Comparison of ENCODE assay signal across 8 cellular contexts in the genomic region with DNA sequence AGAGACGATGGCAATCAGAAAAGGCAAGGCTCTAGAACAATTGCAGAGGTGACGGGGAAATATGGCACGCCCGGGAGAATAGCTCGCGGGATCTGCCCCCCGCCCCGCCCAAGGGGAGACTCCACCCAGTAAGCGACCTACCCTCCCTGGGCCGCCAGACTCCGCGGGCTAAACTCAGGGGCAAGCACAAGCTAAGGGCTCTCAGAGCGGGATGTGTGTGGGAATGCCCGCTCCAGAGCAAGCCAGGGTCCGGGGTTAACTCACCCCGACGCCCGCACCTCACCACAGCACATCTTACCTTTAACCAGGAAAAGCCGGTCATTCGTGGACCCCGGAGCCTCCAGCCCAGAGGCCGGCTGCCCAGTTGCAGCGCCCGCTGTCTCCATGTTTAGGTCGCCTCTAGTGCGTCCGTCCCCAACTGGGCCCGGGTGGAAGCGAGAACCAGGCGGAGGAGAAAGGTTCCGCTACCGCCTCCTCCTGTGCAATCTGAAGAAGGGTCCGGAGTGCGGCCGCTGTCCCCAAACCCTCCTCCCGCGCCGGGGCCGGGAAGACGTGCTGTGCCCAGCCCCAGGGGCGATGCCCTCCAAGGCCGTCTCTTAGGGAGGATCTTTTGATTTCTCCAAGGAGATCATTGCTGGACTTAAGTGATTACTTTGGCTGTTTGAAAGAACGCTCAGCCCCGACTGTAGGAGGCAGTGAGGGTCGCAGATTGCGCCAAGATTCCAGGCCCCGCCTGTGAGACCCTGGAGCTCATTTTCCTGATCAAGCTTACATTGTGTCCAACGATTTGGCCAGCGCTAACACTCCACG. TPM values are rescaled to one million over a fixed set of nuclear protein-coding genes. Genes with fewer than 3 reads are reported as not detected.
DNase-seq lines count a peak whose midpoint lies in the region; ATAC-seq, FAIRE-seq and TF ChIP-seq lines count a peak whose summit lies in the region.

A gene (minus strand): TSS at position 406 of the 810 bp plus-strand sequence. CDS start 20 bp downstream, at position 386.

- peaks cover 8% of the 10 kb centered on the region for H3K79me2 ChIP-seq in endothelial cell of umbilical vein (ENCODE audit: control insufficient read depth, insufficient read depth, low read length)

- peak in 1 of 2 donors; percentile 14 for TF ChIP-seq CTCF in endothelial cell of umbilical vein (IDR thresholded peaks at IDR 0.05; ENCODE audit: extremely low read depth in 1 of 2, insufficient read depth in 1 of 2, low read depth in 1 of 2, low read length in 2 of 2)

- peak within 1 kb of the TSS; percentile 94 for H3K27ac Mint-ChIP-seq in activated CD8-positive, alpha-beta T cell treated with anti-CD3 and anti-CD28 coated beads, Interleukin-2, amount 10 ng/mL, durations not matched to agents 7 days and 5 days

- peak; percentile 89 for ATAC-seq in GM19467 (IDR thresholded peaks at IDR 0.05; ENCODE audit: unreplicated experiment)
- ATAC-seq in activated CD8-positive, alpha-beta T cell treated with anti-CD3 and anti-CD28 coated beads, Interleukin-2, amount 10 ng/mL, durations not matched to agents 7 days and 5 days, result peak; percentile 96

- DNase-seq in HS-27A (ENCODE audit: low read depth) (peak; percentile 90), endothelial cell of umbilical vein (ENCODE audit: low read depth, low spot score) (peak; percentile 98)
- DNase-seq in activated CD8-positive, alpha-beta T cell treated with anti-CD3 and anti-CD28 coated beads, Interleukin-2, amount 10 ng/mL, durations not matched to agents 7 days and 5 days, result peak; percentile 92
- peak; percentile 97 for DNase-seq in stimulated activated CD8-positive, alpha-beta memory T cell treated with anti-CD3 and anti-CD28 coated beads, Interleukin-4, amount 100 ng/mL, for 48 hours
- no peak for DNase-seq in effector CD8-positive, alpha-beta T cell (lab: John Stamatoyannopoulos, UW)

- CTCF ChIA-PET in activated CD8-positive, alpha-beta T cell treated with anti-CD3 and anti-CD28 coated beads, Interleukin-2, amount 10 ng/mL, durations not matched to agents 7 days and 5 days (lab: Charles Lee), result interaction anchor here (0.8 to 6.5 kb wide), 16 partner anchors 7 to 749 kb away, joined by 3 to 68 read pairs (median 6); a partner anchor contains a TSS
- CTCF ChIA-PET in endothelial cell of umbilical vein (lab: Charles Lee), result interaction anchor here (0.8 to 5.3 kb wide), 10 partner anchors 8 to 434 kb away, joined by 3 to 62 read pairs (median 4); no protein-coding TSS in a partner anchor

- H3K4me2 ChIP-seq in BLaER1 (peak within 1 kb of the TSS; percentile 91), endothelial cell of umbilical vein (ENCODE audit: insufficient read depth, low read length) (peak within 1 kb of the TSS; percentile 94)

- POLR2A ChIA-PET in activated CD8-positive, alpha-beta T cell treated with anti-CD3 and anti-CD28 coated beads, Interleukin-2, amount 10 ng/mL, durations not matched to agents 7 days and 5 days (lab: Charles Lee), result interaction anchor here (0.5 to 1.6 kb wide), 16 partner anchors 8 to 441 kb away, joined by 3 to 8 read pairs (median 4); no protein-coding TSS in a partner anchor
- POLR2A ChIA-PET in endothelial cell of umbilical vein (lab: Charles Lee), result interaction anchor here (0.7 to 1.3 kb wide), 3 partner anchors 8 to 314 kb away, joined by 3 to 4 read pairs (median 4); no protein-coding TSS in a partner anchor

- H3K9me3 ChIP-seq in BLaER1, result no peaks in the 10 kb centered on the region
- H3K9me3 ChIP-seq in endothelial cell of umbilical vein (replicated peaks; ENCODE audit: control insufficient read depth, insufficient read depth, low read length), result no peaks in the 10 kb centered on the region
- H3K9me3 ChIP-seq in mucosa of rectum (ENCODE audit: control insufficient read depth in 2 of 2, low read length in 2 of 2), result no peaks in the 10 kb centered on the region

- no peaks in the 10 kb centered on the region for H4K20me1 ChIP-seq in BLaER1
- H4K20me1 ChIP-seq in endothelial cell of umbilical vein (replicated peaks; ENCODE audit: control insufficient read depth, extremely low read depth, insufficient read depth, low read length), result no peaks in the 10 kb centered on the region

- H3K4me3 ChIP-seq in BLaER1 (peak within 1 kb of the TSS; percentile 73), endothelial cell of umbilical vein (replicated peaks in 1 of 3; ENCODE audit: insufficient read depth in 1 of 3, low read depth in 1 of 3, low read length in 3 of 3) (peak within 1 kb of the TSS; percentile 70 to 89 (median 72)), mucosa of rectum (ENCODE audit: low read length in 2 of 2) (peak within 1 kb of the TSS; percentile 74 to 96)

- dilution Hi-C loops in endothelial cell of umbilical vein (cut with MboI; ENCODE audit: extremely low pct_ligation_motif_present, low sequenced_read_pairs), result no loop called here

- H3K9me3 Mint-ChIP-seq in activated CD8-positive, alpha-beta T cell treated with anti-CD3 and anti-CD28 coated beads, Interleukin-2, amount 10 ng/mL, durations not matched to agents 7 days and 5 days (ENCODE audit: insufficient read depth), result no peaks in the 10 kb centered on the region

- no peaks in the 10 kb centered on the region for H3K27me3 ChIP-seq in BLaER1
- no peaks in the 10 kb centered on the region for H3K27me3 ChIP-seq in endothelial cell of umbilical vein (ENCODE audit: control insufficient read depth in 2 of 2, insufficient read depth in 2 of 2, low read length in 2 of 2)
- peaks cover 2 to 6% of the 10 kb centered on the region in 2 donors for H3K27me3 ChIP-seq in mucosa of rectum (ENCODE audit: control insufficient read depth in 2 of 2, insufficient read depth in 2 of 2, low read length in 2 of 2)

- FAIRE-seq in endothelial cell of umbilical vein (lab: Jason Lieb, UNC), result peak; percentile 79

- H3K4me1 ChIP-seq in BLaER1 (peaks cover 18% of the 10 kb centered on the region), endothelial cell of umbilical vein (ENCODE audit: control insufficient read depth, extremely low read depth, insufficient read depth, low read length) (peaks cover 29% of the 10 kb centered on the region), mucosa of rectum (ENCODE audit: control insufficient read depth in 2 of 2, insufficient read depth in 2 of 2, low read length in 2 of 2) (peaks cover 8 to 9% of the 10 kb centered on the region in 2 donors)

- H3K9ac ChIP-seq in BLaER1 (peak within 1 kb of the TSS; percentile 80), endothelial cell of umbilical vein (replicated peaks; ENCODE audit: extremely low read depth, insufficient read depth, low read length) (peak within 1 kb of the TSS; percentile 88), mucosa of rectum (ENCODE audit: low read depth in 1 of 2, low read length in 2 of 2) (peak within 1 kb of the TSS; percentile 85 to 89)

- intact Hi-C loops in endothelial cell of umbilical vein (cut with micrococcal nuclease), result loop anchor here (1.0 to 10.0 kb wide), 6 partner anchors 57 to 811 kb away; no protein-coding TSS in a partner anchor

- no peaks in the 10 kb centered on the region for H3K9me1 ChIP-seq in endothelial cell of umbilical vein (replicated peaks; ENCODE audit: control insufficient read depth, extremely low read depth, insufficient read depth, low read length)

- peaks cover 12% of the 10 kb centered on the region for H3K36me3 Mint-ChIP-seq in activated CD8-positive, alpha-beta T cell treated with anti-CD3 and anti-CD28 coated beads, Interleukin-2, amount 10 ng/mL, durations not matched to agents 7 days and 5 days (ENCODE audit: low read depth)

- peak within 1 kb of the TSS; percentile 86 for H2AFZ ChIP-seq in endothelial cell of umbilical vein (ENCODE audit: low read depth, low read length)

- H3K27ac ChIP-seq in BLaER1 (peak within 1 kb of the TSS; percentile 70), endothelial cell of umbilical vein (ENCODE audit: insufficient read depth, low read depth, low read length) (peak within 1 kb of the TSS; percentile 94), mucosa of rectum (ENCODE audit: low read depth in 2 of 2, low read length in 2 of 2) (peak within 1 kb of the TSS; percentile 83)

- peak within 1 kb of the TSS; percentile 98 for H3K4me3 Mint-ChIP-seq in activated CD8-positive, alpha-beta T cell treated with anti-CD3 and anti-CD28 coated beads, Interleukin-2, amount 10 ng/mL, durations not matched to agents 7 days and 5 days

- BruUV-seq in endothelial cell of umbilical vein (replicated peaks; lab: Mats Ljungman, UMichigan), result TSS peak; percentile 83

- H3K4me1 Mint-ChIP-seq in activated CD8-positive, alpha-beta T cell treated with anti-CD3 and anti-CD28 coated beads, Interleukin-2, amount 10 ng/mL, durations not matched to agents 7 days and 5 days (ENCODE audit: low read depth), result peaks cover 36% of the 10 kb centered on the region

- H3K27me3 Mint-ChIP-seq in activated CD8-positive, alpha-beta T cell treated with anti-CD3 and anti-CD28 coated beads, Interleukin-2, amount 10 ng/mL, durations not matched to agents 7 days and 5 days (ENCODE audit: low read depth), result peaks cover 23% of the 10 kb centered on the region

- peaks cover 14% of the 10 kb centered on the region for H3K36me3 ChIP-seq in BLaER1
- H3K36me3 ChIP-seq in endothelial cell of umbilical vein (ENCODE audit: control insufficient read depth in 2 of 2, extremely low read depth in 1 of 2, insufficient read depth in 2 of 2, low read length in 2 of 2), result peaks cover 0 to 3% of the 10 kb centered on the region in 2 experiments
- H3K36me3 ChIP-seq in mucosa of rectum (ENCODE audit: control insufficient read depth in 2 of 2, insufficient read depth in 2 of 2, low read length in 2 of 2), result peaks cover 11 to 13% of the 10 kb centered on the region in 2 donors

- peak; percentile 98 for TF ChIP-seq POLR2A in endothelial cell of umbilical vein (IDR thresholded peaks at IDR 0.05; ENCODE audit: low read depth, low read length)

TF ChIP-seq in endothelial cell of umbilical vein, 7 proteins besides CTCF, POLR2A, EP300 and RAD21 (continues in another document):
- TF ChIP-seq MYC (IDR thresholded peaks at IDR 0.05; ENCODE audit: low read depth, low read length) (peak; percentile 27), POLR2AphosphoS5 (IDR thresholded peaks at IDR 0.05; ENCODE audit: insufficient read depth, low read depth, low read length) (peak; percentile 98), GATA2 (IDR thresholded peaks at IDR 0.05; ENCODE audit: insufficient read depth, insufficient read length, low read depth, low read length) (peak; percentile 1), FOS (IDR thresholded peaks at IDR 0.05; ENCODE audit: borderline replicate concordance, insufficient read depth, low read length) (peak; percentile 10)

RNA-seq across cellular contexts. Expression of the gene that starts here (rescaled TPM):
- total RNA-seq in activated CD8-positive, alpha-beta T cell treated with anti-CD3 and anti-CD28 coated beads, Interleukin-2, amount 10 ng/mL, durations not matched to agents 7 days and 5 days, result 1 to 10 TPM; 9.1 to 9.5 TPM
- total RNA-seq in endothelial cell of umbilical vein, result 15.3 and 15.5 TPM in 2 replicates
- polyA plus RNA-seq in endothelial cell of umbilical vein, result 3.4 and 5.3 TPM in 2 replicates
- polyA plus RNA-seq in endothelial cell of umbilical vein (2011; cell fraction: cytosol; rRNA removed), result 7.4 TPM in 2 replicates
- polyA plus RNA-seq in endothelial cell of umbilical vein (2011; cell fraction: nucleus; rRNA removed), result 5.9 and 8.9 TPM in 2 replicates
- polyA plus RNA-seq in endothelial cell of umbilical vein (2012), result 8.0 and 10.3 TPM in 2 replicates
- polyA minus RNA-seq in endothelial cell of umbilical vein, result 5.8 and 6.6 TPM in 2 replicates
- 1.5 TPM for polyA minus RNA-seq in endothelial cell of umbilical vein (2011; cell fraction: cytosol; rRNA and poly(A)+ RNA removed)
- 6.4 and 11.2 TPM in 2 replicates for polyA minus RNA-seq in endothelial cell of umbilical vein (2011; cell fraction: nucleus; rRNA and poly(A)+ RNA removed)
